In the genomic region with DNA sequence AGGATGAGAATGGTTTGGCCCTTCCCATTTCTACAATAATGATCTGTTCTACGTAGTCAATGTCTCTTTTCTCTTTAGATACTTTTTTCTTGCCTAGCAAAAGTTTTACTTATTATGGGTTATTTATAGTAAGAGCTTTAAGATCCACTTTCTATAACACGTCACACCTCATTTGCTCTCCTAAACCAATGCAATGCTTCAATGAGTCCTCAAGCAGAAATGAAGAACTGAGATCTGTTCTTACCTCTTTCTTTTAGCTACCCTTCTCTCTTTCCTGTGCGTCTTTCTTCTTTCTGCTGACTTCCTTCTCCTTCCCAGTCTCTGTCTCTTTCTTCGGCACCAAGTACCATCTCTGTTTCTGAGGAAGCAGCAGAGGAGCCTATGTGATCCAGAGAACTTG, we compare ENCODE assay signal across 20 cellular contexts.
A peak's percentile ranks its signal among the peaks of the same experiment; 100 is the strongest.
DNase-seq lines count a peak whose midpoint lies in the region; ATAC-seq and TF ChIP-seq lines count a peak whose summit lies in the region.
"Had no signal": no experiment of that assay in that cellular context is flagged by ENCODE, and none has a peak within 500 bp of the region (broad histone marks: within the 10 kb centered on the region; RNA-seq: fewer than 3 reads in every experiment).

No MANE protein-coding gene starts in this region.

- no peaks in the 10 kb centered on the region for H4K20me1 ChIP-seq in OCI-LY7 (ENCODE audit: insufficient read depth, low read length)

- no peaks in the 10 kb centered on the region for H3K9me3 ChIP-seq in OCI-LY7 (ENCODE audit: low read length)
- H3K9me3 ChIP-seq: lower lobe of right lung, ovary, right lobe of liver, SJCRH30 had no signal

- no peak overlapping the region for H3K4me3 ChIP-seq in OCI-LY7 (ENCODE audit: low read depth, low read length, poor library complexity, severe bottlenecking)
- H3K4me3 ChIP-seq: lower lobe of right lung, ovary, right lobe of liver, SJCRH30 had no signal

- no peaks in the 10 kb centered on the region for H3K4me1 Mint-ChIP-seq in stimulated activated effector memory CD8-positive, alpha-beta T cell treated with anti-CD3 and anti-CD28 coated beads, Interleukin-12 subunit alpha, Interleukin-12 subunit beta, amount 100 ng/mL, for 72 hours

- POLR2A ChIA-PET in OCI-LY7 (lab: Charles Lee), result interaction anchor here (0.5 kb wide), 1 partner anchor 106 kb away, joined by 5 read pairs; no protein-coding TSS in a partner anchor

- intact Hi-C loops in OCI-LY7 (cut with micrococcal nuclease; ENCODE audit: unreplicated experiment), result no loop called here

- peaks cover 15% of the 10 kb centered on the region for H3K4me1 ChIP-seq in OCI-LY7 (ENCODE audit: insufficient read depth, low read length, poor library complexity, severe bottlenecking)
- no peaks in the 10 kb centered on the region for H3K4me1 ChIP-seq in foreskin keratinocyte
- H3K4me1 ChIP-seq: lower lobe of right lung, right lobe of liver, SJCRH30 had no signal

- no peaks in the 10 kb centered on the region for H3K79me2 ChIP-seq in OCI-LY7 (ENCODE audit: insufficient read depth, low read depth, low read length)

- H3K9me3 Mint-ChIP-seq in stimulated activated effector memory CD8-positive, alpha-beta T cell treated with anti-CD3 and anti-CD28 coated beads, Interleukin-12 subunit alpha, Interleukin-12 subunit beta, amount 100 ng/mL, for 72 hours, result no peaks in the 10 kb centered on the region
- H3K9me3 Mint-ChIP-seq: CD8-positive, alpha-beta T cell had no signal

- no peaks in the 10 kb centered on the region for H3K27me3 ChIP-seq in foreskin keratinocyte
- H3K27me3 ChIP-seq: ovary, right lobe of liver, SJCRH30 had no signal

- DNase-seq in GM20000 (ENCODE audit: low spot score) (peak; percentile 20), OCI-LY7 (ENCODE audit: low spot score) (peak; percentile 27), foreskin keratinocyte (no peak), substantia nigra (lab: John Stamatoyannopoulos, UW) (no peak), NCI-H510A (lab: John Stamatoyannopoulos, UW) (no peak)
- no peak for DNase-seq in stimulated activated effector memory CD8-positive, alpha-beta T cell treated with anti-CD3 and anti-CD28 coated beads, Interleukin-12 subunit alpha, Interleukin-12 subunit beta, amount 100 ng/mL, for 72 hours (ENCODE audit: low spot score in 2 of 2)
- DNase-seq: activated CD4-positive, alpha-beta T cell treated with anti-CD3 and anti-CD28 coated beads, Interleukin-2, amount 50 U/mL, for 4 hours; activated naive CD4-positive, alpha-beta T cell treated with anti-CD3 and anti-CD28 coated beads, Interleukin-2, amount 50 U/mL, for 16 hours; activated T-cell treated with anti-CD3 and anti-CD28 coated beads for 4 hours; CD8-positive, alpha-beta T cell; DND-41; HFFc6; lower lobe of right lung; NCI-H1105 treated with DMSO at 0.1 percent for 48 hours; ovary; right lobe of liver; SJCRH30 had no signal

- H3K9me2 ChIP-seq in OCI-LY7 (ENCODE audit: insufficient read depth, low read length), result no peaks in the 10 kb centered on the region

- H3K4me3 Mint-ChIP-seq in stimulated activated effector memory CD8-positive, alpha-beta T cell treated with anti-CD3 and anti-CD28 coated beads, Interleukin-12 subunit alpha, Interleukin-12 subunit beta, amount 100 ng/mL, for 72 hours, result no peak overlapping the region
- H3K4me3 Mint-ChIP-seq: CD8-positive, alpha-beta T cell; HFFc6; T-helper 1 cell treated with Interleukin-12 subunit alpha and Interleukin-12 subunit beta and Interleukin-4 antibody, amounts not matched to agents 30 μg/mL and 1 μg/mL, for 36 hours had no signal

- no TSS peak for BruUV-seq in OCI-LY7 (replicated peaks; lab: Mats Ljungman, UMichigan)

- H3K27ac ChIP-seq in OCI-LY7 (ENCODE audit: low read depth, low read length, poor library complexity, severe bottlenecking) (no peak overlapping the region), foreskin keratinocyte (no peak overlapping the region), substantia nigra (ENCODE audit: low read depth, low read length, poor library complexity, severe bottlenecking) (no peak overlapping the region)
- H3K27ac ChIP-seq: lower lobe of right lung, ovary, right lobe of liver, SJCRH30 had no signal

- no peak for TF ChIP-seq CTCF in GM20000 (IDR thresholded peaks at IDR 0.05; ENCODE audit: extremely low read depth, missing control alignments)
- no peak for TF ChIP-seq CTCF in OCI-LY7 (conservative IDR thresholded peaks at IDR 0.05; ENCODE audit: low read length)
- no peak for TF ChIP-seq CTCF in foreskin keratinocyte (conservative IDR thresholded peaks at IDR 0.05)

- no peaks in the 10 kb centered on the region for H3K36me3 ChIP-seq in OCI-LY7 (ENCODE audit: insufficient read depth, low read length)
- H3K36me3 ChIP-seq: lower lobe of right lung, ovary, right lobe of liver, SJCRH30 had no signal

- H3K4me2 ChIP-seq in OCI-LY7 (ENCODE audit: low read length), result peak overlapping the region; percentile 46

- no peaks in the 10 kb centered on the region for H3K36me3 Mint-ChIP-seq in stimulated activated effector memory CD8-positive, alpha-beta T cell treated with anti-CD3 and anti-CD28 coated beads, Interleukin-12 subunit alpha, Interleukin-12 subunit beta, amount 100 ng/mL, for 72 hours
- H3K36me3 Mint-ChIP-seq: CD8-positive, alpha-beta T cell had no signal

- CTCF ChIA-PET in OCI-LY7 (lab: Charles Lee; ENCODE audit: unreplicated experiment), result no interaction called here

- no peak overlapping the region for H3K27ac Mint-ChIP-seq in stimulated activated effector memory CD8-positive, alpha-beta T cell treated with anti-CD3 and anti-CD28 coated beads, Interleukin-12 subunit alpha, Interleukin-12 subunit beta, amount 100 ng/mL, for 72 hours
- H3K27ac Mint-ChIP-seq: CD8-positive, alpha-beta T cell; HFFc6; T-helper 1 cell treated with Interleukin-12 subunit alpha and Interleukin-12 subunit beta and Interleukin-4 antibody, amounts not matched to agents 30 μg/mL and 1 μg/mL, for 36 hours had no signal

- ATAC-seq in GM18502 (IDR thresholded peaks at IDR 0.05; ENCODE audit: poor library complexity, unreplicated experiment) (peak; percentile 66), HG02852 (IDR thresholded peaks at IDR 0.05; ENCODE audit: unreplicated experiment) (peak; percentile 86), foreskin keratinocyte (no peak)
- no peak for ATAC-seq in stimulated activated effector memory CD8-positive, alpha-beta T cell treated with anti-CD3 and anti-CD28 coated beads, Interleukin-12 subunit alpha, Interleukin-12 subunit beta, amount 100 ng/mL, for 72 hours
- ATAC-seq: CD8-positive, alpha-beta T cell; lower lobe of right lung; right lobe of liver had no signal

- H2AFZ ChIP-seq in OCI-LY7 (ENCODE audit: low read length), result no peak overlapping the region

Comparison
In these comparisons a context has a peak if more than half of its experiments do, and no peak if none do; other contexts are left out.
1. ATAC-seq: peak in GM18502 (single experiment) and HG02852 (single experiment); none in foreskin keratinocyte (single experiment) and stimulated activated effector memory CD8-positive, alpha-beta T cell treated with anti-CD3 and anti-CD28 coated beads, Interleukin-12 subunit alpha, Interleukin-12 subunit beta, amount 100 ng/mL, for 72 hours (single experiment).
2. DNase-seq: peak in GM20000 (single experiment) and OCI-LY7 (single experiment); none in foreskin keratinocyte (0 of 2), substantia nigra (0 of 49), stimulated activated effector memory CD8-positive, alpha-beta T cell treated with anti-CD3 and anti-CD28 coated beads, Interleukin-12 subunit alpha, Interleukin-12 subunit beta, amount 100 ng/mL, for 72 hours (0 of 2) and NCI-H510A (single experiment).